18 cellular contexts compared by ENCODE assay signal in the genomic region with DNA sequence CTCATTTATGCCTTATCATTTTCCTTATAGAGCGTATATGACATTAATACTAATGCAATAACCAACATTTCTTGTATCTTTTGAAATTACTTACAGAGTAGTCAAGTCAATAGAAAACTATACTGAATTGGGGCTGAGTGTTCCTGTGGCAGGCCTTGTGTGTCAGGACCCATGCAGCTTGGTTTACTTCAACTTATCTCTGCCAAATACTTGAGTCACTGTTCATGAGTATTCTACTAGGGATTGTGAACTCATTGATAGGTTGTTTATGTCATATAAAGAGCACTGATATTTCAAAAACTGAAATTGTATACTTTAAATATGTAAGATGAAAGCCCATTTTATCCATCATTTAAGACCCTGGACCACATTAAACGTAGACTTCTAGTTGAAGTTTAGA.
"Had no signal": no experiment of that assay in that cellular context is flagged by ENCODE, and none has a peak within 500 bp of the region (broad histone marks: within the 10 kb centered on the region; RNA-seq: fewer than 3 reads in every experiment).

No MANE protein-coding gene starts in this region.

- DNase-seq: activated CD4-positive, alpha-beta T cell treated with anti-CD3 and anti-CD28 coated beads, Interleukin-2, amount 10 ng/mL, durations not matched to agents 7 days and 5 days; activated CD8-positive, alpha-beta T cell treated with anti-CD3 and anti-CD28 coated beads, Interleukin-2, amount 10 ng/mL, durations not matched to agents 7 days and 5 days; activated effector memory CD4-positive, alpha-beta T cell treated with Interleukin-2 at 50 U/mL for 16 hours; activated naive CD4-positive, alpha-beta T cell treated with anti-CD3 and anti-CD28 coated beads, Interleukin-2, amount 10 ng/mL, durations not matched to agents 7 days and 5 days; activated T-cell treated with anti-CD3 and anti-CD28 coated beads, Interleukin-2, amount 50 U/mL, for 48 hours; aorta; cortex of kidney; foreskin melanocyte; hypothalamus; lower lobe of right lung; naive thymus-derived CD8-positive, alpha-beta T cell; sigmoid colon; stimulated activated CD8-positive, alpha-beta memory T cell treated with anti-CD3 and anti-CD28 coated beads, Interleukin-4, amount 100 ng/mL, for 48 hours; stimulated activated naive CD4-positive, alpha-beta T cell; T-cell; thyroid gland had no signal

- H3K27me3 Mint-ChIP-seq: activated CD4-positive, alpha-beta T cell treated with anti-CD3 and anti-CD28 coated beads, Interleukin-2, amount 10 ng/mL, durations not matched to agents 7 days and 5 days; activated naive CD4-positive, alpha-beta T cell treated with anti-CD3 and anti-CD28 coated beads, Interleukin-2, amount 10 ng/mL, durations not matched to agents 7 days and 5 days; naive thymus-derived CD8-positive, alpha-beta T cell; T-cell had no signal

- H3K36me3 Mint-ChIP-seq: activated naive CD4-positive, alpha-beta T cell treated with anti-CD3 and anti-CD28 coated beads, Interleukin-2, amount 10 ng/mL, durations not matched to agents 7 days and 5 days; naive thymus-derived CD8-positive, alpha-beta T cell; T-cell had no signal

- H3K4me3 Mint-ChIP-seq: activated CD4-positive, alpha-beta T cell treated with anti-CD3 and anti-CD28 coated beads, Interleukin-2, amount 10 ng/mL, durations not matched to agents 7 days and 5 days; activated CD8-positive, alpha-beta T cell treated with anti-CD3 and anti-CD28 coated beads, Interleukin-2, amount 10 ng/mL, durations not matched to agents 7 days and 5 days; activated naive CD4-positive, alpha-beta T cell treated with anti-CD3 and anti-CD28 coated beads, Interleukin-2, amount 10 ng/mL, durations not matched to agents 7 days and 5 days; naive thymus-derived CD8-positive, alpha-beta T cell; T-cell had no signal

- H3K9me3 Mint-ChIP-seq: activated CD4-positive, alpha-beta T cell treated with anti-CD3 and anti-CD28 coated beads, Interleukin-2, amount 10 ng/mL, durations not matched to agents 7 days and 5 days; activated naive CD4-positive, alpha-beta T cell treated with anti-CD3 and anti-CD28 coated beads, Interleukin-2, amount 10 ng/mL, durations not matched to agents 7 days and 5 days; naive thymus-derived CD8-positive, alpha-beta T cell had no signal

- H3K4me1 ChIP-seq: lower lobe of right lung, sigmoid colon, thyroid gland had no signal

- H3K27me3 ChIP-seq: neutrophil, sigmoid colon, thyroid gland had no signal

- H3K9me3 ChIP-seq: lower lobe of right lung, neutrophil, sigmoid colon, thyroid gland had no signal

- H3K4me1 Mint-ChIP-seq: activated CD4-positive, alpha-beta T cell treated with anti-CD3 and anti-CD28 coated beads, Interleukin-2, amount 10 ng/mL, durations not matched to agents 7 days and 5 days; activated naive CD4-positive, alpha-beta T cell treated with anti-CD3 and anti-CD28 coated beads, Interleukin-2, amount 10 ng/mL, durations not matched to agents 7 days and 5 days; naive thymus-derived CD8-positive, alpha-beta T cell; T-cell had no signal

- H3K27ac ChIP-seq: lower lobe of right lung, neutrophil, sigmoid colon, thyroid gland had no signal

- H3K4me3 ChIP-seq: lower lobe of right lung, sigmoid colon, thyroid gland had no signal

- ATAC-seq: activated CD4-positive, CD25-positive, alpha-beta regulatory T cell treated with anti-CD3 and anti-CD28 coated beads, Interleukin-2, amount 50 U/mL, for 24 hours; activated CD8-positive, alpha-beta T cell treated with anti-CD3 and anti-CD28 coated beads, Interleukin-2, amount 10 ng/mL, durations not matched to agents 7 days and 5 days; lower lobe of right lung; naive thymus-derived CD8-positive, alpha-beta T cell; T-cell had no signal

- H3K27ac Mint-ChIP-seq: activated CD4-positive, alpha-beta T cell treated with anti-CD3 and anti-CD28 coated beads, Interleukin-2, amount 10 ng/mL, durations not matched to agents 7 days and 5 days; activated CD8-positive, alpha-beta T cell treated with anti-CD3 and anti-CD28 coated beads, Interleukin-2, amount 10 ng/mL, durations not matched to agents 7 days and 5 days; activated naive CD4-positive, alpha-beta T cell treated with anti-CD3 and anti-CD28 coated beads, Interleukin-2, amount 10 ng/mL, durations not matched to agents 7 days and 5 days; naive thymus-derived CD8-positive, alpha-beta T cell; T-cell had no signal

- H3K36me3 ChIP-seq: lower lobe of right lung, neutrophil, sigmoid colon, thyroid gland had no signal
